ENCODE assay signal across 17 cellular contexts in genomic region chr16:19837331-19837943, GRCh38. TPM values are rescaled to one million over a fixed set of nuclear protein-coding genes. Genes with fewer than 3 reads are reported as not detected.
DNase-seq lines count a peak whose midpoint lies in the region; ATAC-seq, FAIRE-seq and TF ChIP-seq lines count a peak whose summit lies in the region.
"Had no signal": no experiment of that assay in that cellular context is flagged by ENCODE, and none has a peak within 500 bp of the region (broad histone marks: within the 10 kb centered on the region; RNA-seq: fewer than 3 reads in every experiment).

No MANE protein-coding gene starts in this region.

- H3K9me3 ChIP-seq in A549 (no peaks in the 10 kb centered on the region), HUES6 (ENCODE audit: control insufficient read depth, insufficient read depth, low read depth, low read length) (no peaks in the 10 kb centered on the region)
- H3K9me3 ChIP-seq: gastroesophageal sphincter, SJCRH30 had no signal

- no peak overlapping the region for H3K27ac ChIP-seq in A549
- peak overlapping the region; percentile 31; the same call in 1 of the 2 replicates for H3K27ac ChIP-seq in HUES6 (ENCODE audit: low read depth, low read length)
- peak overlapping the region; percentile 75 for H3K27ac ChIP-seq in cingulate gyrus (ENCODE audit: low read depth, low read length)
- H3K27ac ChIP-seq: gastroesophageal sphincter, SJCRH30 had no signal

- H3K36me3 Mint-ChIP-seq in activated naive CD4-positive, alpha-beta T cell treated with anti-CD3 and anti-CD28 coated beads, Interleukin-2, amount 50 U/mL, for 72 hours, result no peaks in the 10 kb centered on the region
- H3K36me3 Mint-ChIP-seq: CD8-positive, alpha-beta memory T cell had no signal

- H3K36me3 ChIP-seq in HUES6 (ENCODE audit: control insufficient read depth, insufficient read depth, low read length), result no peaks in the 10 kb centered on the region
- H3K36me3 ChIP-seq: gastroesophageal sphincter, SJCRH30 had no signal

- TF ChIP-seq EP300 in A549 (IDR thresholded peaks at IDR 0.05), result no peak

- no peak overlapping the region for H3K4me2 ChIP-seq in A549

- H3K27me3 ChIP-seq in HUES6 (ENCODE audit: control insufficient read depth, insufficient read depth, low read length), result no peaks in the 10 kb centered on the region
- H3K27me3 ChIP-seq: gastroesophageal sphincter, SJCRH30 had no signal

- H3K9ac ChIP-seq in HUES6 (ENCODE audit: low read length), result no peak overlapping the region

- DNase-seq in A549 (ENCODE audit: low read depth in 1 of 2, low spot score in 1 of 2) (no peak), midbrain (lab: John Stamatoyannopoulos, UW) (peak; percentile 63), NCI-H748 (lab: John Stamatoyannopoulos, UW; ENCODE audit: unreplicated experiment) (no peak), T-helper 1 cell (no peak), NCI-H2171 (lab: John Stamatoyannopoulos, UW) (no peak)
- DNase-seq in activated naive CD4-positive, alpha-beta T cell treated with anti-CD3 and anti-CD28 coated beads, Interleukin-2, amount 50 U/mL, for 72 hours (ENCODE audit: low spot score in 2 of 2), result no peak
- DNase-seq: activated CD4-positive, alpha-beta T cell treated with anti-CD3 and anti-CD28 coated beads for 36 hours; activated CD8-positive, alpha-beta memory T cell treated with anti-CD3 and anti-CD28 coated beads, Interleukin-2, amount 50 U/mL, for 4 hours; CD8-positive, alpha-beta memory T cell; cortex of kidney; MM.1S; stimulated activated CD4-positive, alpha-beta T cell treated with anti-CD3 and anti-CD28 coated beads, Interleukin-4, amount 100 ng/mL, for 1 hour; T-helper 9 cell had no signal

- no peak for FAIRE-seq in A549 (lab: Jason Lieb, UNC)

- H3K4me3 ChIP-seq in A549, result no peak overlapping the region
- no peak overlapping the region for H3K4me3 ChIP-seq in HUES6 (ENCODE audit: low read depth, low read length)
- H3K4me3 ChIP-seq: gastroesophageal sphincter, SJCRH30 had no signal

- TF ChIP-seq CTCF in A549 (IDR thresholded peaks at IDR 0.05), result no peak

- peak overlapping the region in 1 of 2 donors; percentile 13 for H3K27ac Mint-ChIP-seq in activated naive CD4-positive, alpha-beta T cell treated with anti-CD3 and anti-CD28 coated beads, Interleukin-2, amount 50 U/mL, for 72 hours
- H3K27ac Mint-ChIP-seq: activated CD4-positive, alpha-beta T cell treated with anti-CD3 and anti-CD28 coated beads for 36 hours; CD8-positive, alpha-beta memory T cell had no signal

- no peak for TF ChIP-seq RAD21 in A549 (conservative IDR thresholded peaks at IDR 0.05 in 1 of 2, IDR thresholded peaks at IDR 0.05 in 1 of 2)

- no peaks in the 10 kb centered on the region for H3K9me3 Mint-ChIP-seq in activated naive CD4-positive, alpha-beta T cell treated with anti-CD3 and anti-CD28 coated beads, Interleukin-2, amount 50 U/mL, for 72 hours
- H3K9me3 Mint-ChIP-seq: CD8-positive, alpha-beta memory T cell had no signal

- ATAC-seq in A549, result no peak
- ATAC-seq in activated naive CD4-positive, alpha-beta T cell treated with anti-CD3 and anti-CD28 coated beads, Interleukin-2, amount 50 U/mL, for 72 hours, result no peak
- ATAC-seq: activated CD4-positive, alpha-beta T cell treated with anti-CD3 and anti-CD28 coated beads for 36 hours; gastroesophageal sphincter had no signal

- CTCF ChIA-PET in A549 (lab: Yijun Ruan, JAX), result interaction anchor here (0.6 to 2.2 kb wide), 3 partner anchors 28 to 254 kb away, joined by 3 to 8 read pairs (median 5); partner anchors contain the start of gene GPRC5B

- POLR2A ChIA-PET in A549 (lab: Yijun Ruan, JAX), result no interaction called here

- TF ChIP-seq POLR2A in A549 (IDR thresholded peaks at IDR 0.05; ENCODE audit: low read length), result no peak

- WGBS in A549 (ENCODE audit: missing lambda C conversion rate), result 84% methylated on average over 5 of the region's 5 CpGs

- H3K4me1 ChIP-seq in A549 (no peaks in the 10 kb centered on the region), HUES6 (ENCODE audit: control insufficient read depth, insufficient read depth, low read length) (peaks cover 12% of the 10 kb centered on the region)

TF ChIP-seq in A549, 52 proteins besides CTCF, POLR2A, EP300 and RAD21:
- TF ChIP-seq CBX2 (IDR thresholded peaks at IDR 0.05; ENCODE audit: borderline replicate concordance, low read depth) (no peak), MAFK (IDR thresholded peaks at IDR 0.05; ENCODE audit: partially characterized antibody) (peak; percentile 29)

RNA-seq across cellular contexts. Expression of gene GPRC5B, which starts 47.2 kb away (rescaled TPM):
- polyA plus RNA-seq in A549 (2011; rRNA removed) (12.1 and 12.8 TPM in 2 replicates), A549 (2017; fragmentation: RNase III; extraction: RNeasy Plus Mini Kit Qiagen cat#74134 plus additional on column Dnase treatment) (19.1 to 26.6 TPM (median 23.6 TPM) in 3 replicates)
- 25.6 and 45.7 TPM in 2 replicates for polyA plus RNA-seq in A549 (2012; cell fraction: cytosol; rRNA removed)
- 35.0 and 48.2 TPM in 2 replicates for polyA plus RNA-seq in A549 (2012; cell fraction: nucleus; rRNA removed)
- polyA minus RNA-seq in A549 (2011; rRNA and poly(A)+ RNA removed), result 7.3 and 8.5 TPM in 2 replicates
- under 1 TPM; 0.37 to 0.59 TPM for total RNA-seq in activated naive CD4-positive, alpha-beta T cell treated with anti-CD3 and anti-CD28 coated beads, Interleukin-2, amount 50 U/mL, for 72 hours

Comparison
In these comparisons a context has a peak if more than half of its experiments do, and no peak if none do; other contexts are left out.
1. H3K27ac ChIP-seq: peak in HUES6 (single experiment) and cingulate gyrus (single experiment); none in A549 (0 of 2).